ENCODE assay signal across 14 cellular contexts in genomic region chr2:102253753-102254150, GRCh38. TPM values are rescaled to one million over a fixed set of nuclear protein-coding genes. Genes with fewer than 3 reads are reported as not detected.
DNase-seq lines count a peak whose midpoint lies in the region; ATAC-seq, FAIRE-seq and TF ChIP-seq lines count a peak whose summit lies in the region.
"Had no signal": no experiment of that assay in that cellular context is flagged by ENCODE, and none has a peak within 500 bp of the region (broad histone marks: within the 10 kb centered on the region; RNA-seq: fewer than 3 reads in every experiment).

No MANE protein-coding gene starts in this region.

- CTCF ChIA-PET in A549 (lab: Yijun Ruan, JAX), result interaction anchor here (1.0 to 6.3 kb wide), 7 partner anchors 12 to 248 kb away, joined by 3 to 37 read pairs (median 6); partner anchors contain the start of gene IL18R1

- no peak for ATAC-seq in A549
- ATAC-seq in HG03175 (IDR thresholded peaks at IDR 0.05; ENCODE audit: unreplicated experiment), result no peak
- ATAC-seq: heart left ventricle, left ventricle myocardium superior had no signal

- TF ChIP-seq EP300 in A549 (IDR thresholded peaks at IDR 0.05), result no peak

- TF ChIP-seq RAD21 in A549 (conservative IDR thresholded peaks at IDR 0.05 in 1 of 2, IDR thresholded peaks at IDR 0.05 in 1 of 2), result peak; percentile 20 to 29; a peak in 1 of 5 replicates

- in situ Hi-C loops in SK-MEL-5 (cut with HindIII; ENCODE audit: low pct_unique_long_range_greater_than_20kb, low sequenced_read_pairs), result no loop called here

- DNase-seq in A549 (ENCODE audit: low read depth in 1 of 2, low spot score in 1 of 2) (no peak), EH (ENCODE audit: low read depth) (peak; percentile 22), SK-MEL-5 (ENCODE audit: low read depth, low spot score) (peak; percentile 6), choroid plexus epithelial cell (ENCODE audit: low read depth) (peak; percentile 70), WERI-Rb-1 (no peak), AG08396 (ENCODE audit: low spot score) (no peak), COLO829 (ENCODE audit: low spot score) (no peak)
- DNase-seq: activated B cell treated with CpG ODN at 0.5 μM for 24 hours, heart left ventricle, left ventricle myocardium superior had no signal

- peak; percentile 45 for TF ChIP-seq CTCF in A549 (IDR thresholded peaks at IDR 0.05)
- TF ChIP-seq CTCF in choroid plexus epithelial cell (conservative IDR thresholded peaks at IDR 0.05; ENCODE audit: low read depth, low read length), result peak; percentile 45
- TF ChIP-seq CTCF in WERI-Rb-1 (IDR thresholded peaks at IDR 0.05; ENCODE audit: low read depth, low read length), result no peak

- H3K4me1 ChIP-seq in A549, result peaks cover 1% of the 10 kb centered on the region; the same call in 1 of the 3 replicates

- H3K36me3 ChIP-seq in WERI-Rb-1, result no peaks in the 10 kb centered on the region
- H3K36me3 ChIP-seq: heart left ventricle, neutrophil had no signal

- no peak for TF ChIP-seq POLR2A in A549 (IDR thresholded peaks at IDR 0.05; ENCODE audit: low read length)

- POLR2A ChIA-PET in A549 (lab: Yijun Ruan, JAX), result no interaction called here

- H3K4me3 ChIP-seq in A549, result no peak overlapping the region
- H3K4me3 ChIP-seq in choroid plexus epithelial cell (ENCODE audit: low read depth, low read length), result no peak overlapping the region
- no peak overlapping the region for H3K4me3 ChIP-seq in WERI-Rb-1 (ENCODE audit: low read depth, low read length)
- H3K4me3 ChIP-seq: heart left ventricle had no signal

- H3K9me3 ChIP-seq in A549 (0 out of 3 replicates have a peak, but pooled peaks cover 2% of the 10 kb centered on the region), WERI-Rb-1 (ENCODE audit: severe bottlenecking) (no peaks in the 10 kb centered on the region)
- H3K9me3 ChIP-seq: heart left ventricle, neutrophil had no signal

- peaks cover 74% of the 10 kb centered on the region for H3K27me3 ChIP-seq in WERI-Rb-1 (ENCODE audit: insufficient read depth, low read depth, severe bottlenecking)

- FAIRE-seq in A549 (lab: Jason Lieb, UNC), result no peak

- WGBS in A549 (ENCODE audit: missing lambda C conversion rate), result 14% methylated on average over 2 of the region's 2 CpGs

- H3K4me2 ChIP-seq in A549, result no peak overlapping the region

- H3K27ac ChIP-seq in A549 (no peak overlapping the region), WERI-Rb-1 (no peak overlapping the region)
- H3K27ac ChIP-seq: heart left ventricle, neutrophil, RWPE1 had no signal

TF ChIP-seq in A549, 52 proteins besides CTCF, POLR2A, EP300 and RAD21:
- TF ChIP-seq TP53 (CRISPR knock-in tag; IDR thresholded peaks at IDR 0.05) (no peak), SMC3 (IDR thresholded peaks at IDR 0.05) (peak; percentile 44; the same call in 1 of the 3 replicates)

RNA-seq across cellular contexts. Expression of gene IL1RL1, which starts 57.6 kb away (rescaled TPM):
- polyA plus RNA-seq in A549 (2011; rRNA removed) (0.77 and 0.84 TPM in 2 replicates), A549 (2017; fragmentation: RNase III; extraction: RNeasy Plus Mini Kit Qiagen cat#74134 plus additional on column Dnase treatment) (0.03 to 0.04 TPM (median 0.03 TPM) in 3 replicates)
- 0.03 and 0.04 TPM in 2 replicates for polyA plus RNA-seq in A549 (2012; cell fraction: cytosol; rRNA removed)
- polyA plus RNA-seq in A549 (2012; cell fraction: nucleus; rRNA removed), result 0.18 and 0.21 TPM in 2 replicates
- polyA minus RNA-seq in A549 (2011; rRNA and poly(A)+ RNA removed), result 0.70 and 0.92 TPM in 2 replicates
- total RNA-seq in SK-MEL-5 (2014; rRNA removed; shearing (Covaris generic)), result not detected in 2 replicates
- not detected in 2 replicates for polyA plus RNA-seq in SK-MEL-5 (2015; cell fraction: cytosol; rRNA removed)
- polyA plus RNA-seq in SK-MEL-5 (2015; cell fraction: nucleus; rRNA removed), result not detected in 2 replicates
- total RNA-seq: activated B cell treated with CpG ODN at 0.5 μM for 24 hours, LHCN-M2 had no signal

Comparison
In these comparisons a context has a peak if more than half of its experiments do, and no peak if none do; other contexts are left out.
1. DNase-seq: peak in EH (single experiment), SK-MEL-5 (single experiment) and choroid plexus epithelial cell (single experiment); none in A549 (0 of 2), WERI-Rb-1 (single experiment), AG08396 (single experiment) and COLO829 (single experiment).